1 cellular context compared by ENCODE assay signal in genomic region chr1:205746757-205747412, GRCh38.
TF ChIP-seq lines count a peak whose summit lies in the region.

No MANE protein-coding gene starts in this region.

TF ChIP-seq in WTC11, 78 proteins besides CTCF, POLR2A, EP300 and RAD21 (continued from another document):
- TF ChIP-seq HMGXB4 (CRISPR knock-in tag; IDR thresholded peaks at IDR 0.05) (no peak), MAX (CRISPR knock-in tag; IDR thresholded peaks at IDR 0.05) (no peak), AFF4 (CRISPR knock-in tag; IDR thresholded peaks at IDR 0.05; ENCODE audit: borderline replicate concordance) (no peak)
